In the genomic region with DNA sequence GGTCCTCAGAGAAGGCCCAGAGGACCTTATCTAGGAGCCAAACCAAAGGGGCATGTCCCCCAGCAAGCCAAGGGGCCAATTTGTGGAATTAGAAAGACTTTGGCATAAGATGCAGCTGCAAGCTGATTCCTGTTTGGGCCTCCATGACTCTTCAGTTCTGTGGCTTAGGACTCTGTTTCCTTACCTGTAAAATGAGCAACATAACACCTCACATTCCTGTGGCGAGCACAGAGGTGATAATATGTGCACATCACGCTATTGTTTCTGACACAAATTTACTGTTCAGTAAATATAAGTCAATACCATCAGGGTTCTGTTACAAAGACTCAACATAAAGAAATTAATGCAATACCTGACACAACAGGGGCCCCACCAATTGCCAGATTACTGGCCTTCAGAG, we compare ENCODE assay signal across 21 cellular contexts. TPM values are rescaled to one million over a fixed set of nuclear protein-coding genes. Genes with fewer than 3 reads are reported as not detected.
"Had no signal": no experiment of that assay in that cellular context is flagged by ENCODE, and none has a peak within 500 bp of the region (broad histone marks: within the 10 kb centered on the region; RNA-seq: fewer than 3 reads in every experiment).

No MANE protein-coding gene starts in this region.

- H3K27me3 ChIP-seq: colonic mucosa, gastrocnemius medialis, pancreas, right lobe of liver, testis, tibial artery had no signal

- H3K27ac ChIP-seq: colonic mucosa, gastrocnemius medialis, pancreas, right lobe of liver, testis, tibial artery had no signal

- H3K4me3 ChIP-seq: colonic mucosa, gastrocnemius medialis, lung, pancreas, right lobe of liver, testis, tibial artery had no signal

- H3K36me3 ChIP-seq: colonic mucosa, gastrocnemius medialis, pancreas, right lobe of liver, tibial artery had no signal

- DNase-seq: colonic mucosa; effector memory CD4-positive, alpha-beta T cell; foreskin fibroblast; gastrocnemius medialis; head of caudate nucleus; kidney; natural killer cell; occipital lobe; pancreas; right lobe of liver; small intestine; stimulated activated CD4-positive, alpha-beta T cell treated with anti-CD3 and anti-CD28 coated beads, Interleukin-12 subunit alpha, Interleukin-12 subunit beta, amount 100 ng/mL, for 4 hours; stimulated activated CD4-positive, alpha-beta T cell treated with anti-CD3 and anti-CD28 coated beads, Interleukin-1b, Interleukin-23, amount 100 ng/mL, for 48 hours; stimulated activated CD4-positive, alpha-beta T cell treated with anti-CD3 and anti-CD28 coated beads, Interleukin-4, amount 100 ng/mL, for 1 hour; stimulated activated CD8-positive, alpha-beta memory T cell treated with anti-CD3 and anti-CD28 coated beads, Interleukin-4, amount 100 ng/mL, for 48 hours; stimulated activated naive CD4-positive, alpha-beta T cell; stimulated activated naive CD8-positive, alpha-beta T cell treated with anti-CD3 and anti-CD28 coated beads, Interleukin-15, amount 100 ng/mL, for 72 hours; testis; tibial artery had no signal

- ATAC-seq: gastrocnemius medialis; left lobe of liver; natural killer cell; pancreas; right lobe of liver; stimulated activated naive CD8-positive, alpha-beta T cell treated with anti-CD3 and anti-CD28 coated beads, Interleukin-15, amount 100 ng/mL, for 72 hours had no signal

- H3K9me3 ChIP-seq: colonic mucosa, gastrocnemius medialis, pancreas, right lobe of liver, testis, tibial artery had no signal

- H3K4me1 ChIP-seq: colonic mucosa, pancreas, right lobe of liver, testis had no signal

RNA-seq across cellular contexts. Expression of gene CDH11, which starts 57.7 kb away (rescaled TPM):
- total RNA-seq: natural killer cell had no signal
